ENCODE assay signal across 1 cellular context in genomic region chr2:69915050-69915945, GRCh38.
TF ChIP-seq lines count a peak whose summit lies in the region.

MXD1 (plus strand) TSS chr2:69915109; CDS start chr2:69915331, 222 bp downstream.

TF ChIP-seq in K562, 482 proteins besides CTCF, POLR2A, EP300 and RAD21 (continued from another document and continues in another):
- TF ChIP-seq ZBTB33 (CRISPR knock-in tag; IDR thresholded peaks at IDR 0.05) (0 out of 2 replicates have a peak, but pooled peaks have one; percentile 35), RFX1 (IDR thresholded peaks at IDR 0.05) (no peak), CHD1 (IDR thresholded peaks at IDR 0.05; ENCODE audit: low read length) (peak; percentile 42), PML (IDR thresholded peaks at IDR 0.05; ENCODE audit: low read length) (peak; percentile 63; the same call in 1 of the 2 replicates), ZFP36 (IDR thresholded peaks at IDR 0.05; ENCODE audit: low read depth, low read length, partially characterized antibody) (no peak), USF2 (CRISPR knock-in tag; IDR thresholded peaks at IDR 0.05) (no peak), RB1 (IDR thresholded peaks at IDR 0.05; ENCODE audit: low read depth) (peak; percentile 84), NFIC (IDR thresholded peaks at IDR 0.05) (peak; percentile 31), PHF8 (IDR thresholded peaks at IDR 0.05; ENCODE audit: borderline replicate concordance, low read length) (peak; percentile 52; the same call in 1 of the 2 replicates), SAP30 (IDR thresholded peaks at IDR 0.05; ENCODE audit: borderline replicate concordance, insufficient read depth, low read depth, low read length, poor library complexity, severe bottlenecking) (peak; percentile 87), AFF1 (IDR thresholded peaks at IDR 0.05; ENCODE audit: low read depth in 1 of 2, partially characterized antibody in 2 of 2) (no peak), NELFE (IDR thresholded peaks at IDR 0.05; ENCODE audit: insufficient read depth, insufficient read length) (peak; percentile 43), FUS (optimal IDR thresholded peaks at IDR 0.05; ENCODE audit: low read depth, low read length) (peak; percentile 57), ZNF511 (CRISPR knock-in tag; IDR thresholded peaks at IDR 0.05) (peak; percentile 89; the same call in 1 of the 2 replicates), TAF9B (IDR thresholded peaks at IDR 0.05; ENCODE audit: partially characterized antibody) (peak; percentile 74), HMG20A (CRISPR knock-in tag; conservative IDR thresholded peaks at IDR 0.05) (no peak), MTA3 (IDR thresholded peaks at IDR 0.05; ENCODE audit: borderline replicate concordance) (peak; percentile 46; the same call in 1 of the 2 replicates), ZMIZ1 (IDR thresholded peaks at IDR 0.05; ENCODE audit: low read depth in 2 of 2, low read length in 2 of 2) (peak in 1 of 2 experiments; percentile 72; a peak in 2 of 4 replicates), ZNF263 (CRISPR knock-in tag; IDR thresholded peaks at IDR 0.05; ENCODE audit: borderline replicate concordance) (0 out of 2 replicates have a peak, but pooled peaks have one; percentile 51), MAZ (CRISPR knock-in tag; conservative IDR thresholded peaks at IDR 0.05 in 1 of 2, IDR thresholded peaks at IDR 0.05 in 1 of 2) (peak; percentile 12 to 73; a peak in 3 of 4 replicates), HNRNPL (IDR thresholded peaks at IDR 0.05; ENCODE audit: low read depth, low read length) (0 out of 2 replicates have a peak, but pooled peaks have one; percentile 27), FOXJ2 (tag; IDR thresholded peaks at IDR 0.05) (no peak), TAF7 (tag; IDR thresholded peaks at IDR 0.05) (peak; percentile 57; the same call in 1 of the 2 replicates), MAFF (IDR thresholded peaks at IDR 0.05; ENCODE audit: low read length) (no peak), RBM22 (IDR thresholded peaks at IDR 0.05; ENCODE audit: low read depth, low read length, poor library complexity, severe bottlenecking) (peak; percentile 95), ZBTB5 (IDR thresholded peaks at IDR 0.05) (peak; percentile 79), ZNF354B (CRISPR knock-in tag; IDR thresholded peaks at IDR 0.05) (no peak), PRPF4 (IDR thresholded peaks at IDR 0.05; ENCODE audit: insufficient read depth, low read depth, low read length, poor library complexity, severe bottlenecking) (peak; percentile 90), SIN3B (IDR thresholded peaks at IDR 0.05; ENCODE audit: low read depth) (peak; percentile 72), HINFP (tag; conservative IDR thresholded peaks at IDR 0.05; ENCODE audit: low read depth) (peak; percentile 80), STAT5A (IDR thresholded peaks at IDR 0.05; ENCODE audit: borderline replicate concordance, low read length) (no peak), GTF2F1 (IDR thresholded peaks at IDR 0.05; ENCODE audit: low read depth, low read length) (no peak), ZKSCAN1 (IDR thresholded peaks at IDR 0.05; ENCODE audit: low read depth, low read length) (no peak), GATAD2B (IDR thresholded peaks at IDR 0.05; ENCODE audit: borderline replicate concordance) (no peak), FOXA1 (IDR thresholded peaks at IDR 0.05; ENCODE audit: borderline replicate concordance) (no peak), BRD4 (IDR thresholded peaks at IDR 0.05) (no peak; the same call in 1 of the 2 replicates), PHTF2 (CRISPR knock-in tag; IDR thresholded peaks at IDR 0.05) (0 out of 2 replicates have a peak, but pooled peaks have one; percentile 31), PCBP2 (IDR thresholded peaks at IDR 0.05; ENCODE audit: low read depth, low read length, poor library complexity, severe bottlenecking) (no peak), FOSL1 (tag; conservative IDR thresholded peaks at IDR 0.05) (no peak), NCOA2 (IDR thresholded peaks at IDR 0.05; ENCODE audit: partially characterized antibody in 2 of 2) (no peak), ZFX (CRISPR knock-in tag; IDR thresholded peaks at IDR 0.05) (peak; percentile 31; the same call in 1 of the 2 replicates), DMBX1 (CRISPR knock-in tag; IDR thresholded peaks at IDR 0.05; ENCODE audit: borderline replicate concordance) (no peak), MYBL2 (IDR thresholded peaks at IDR 0.05; ENCODE audit: low read depth) (no peak), MYBL2 (CRISPR knock-in tag; IDR thresholded peaks at IDR 0.05; ENCODE audit: borderline replicate concordance) (no peak), ZNF780A (CRISPR knock-in tag; IDR thresholded peaks at IDR 0.05) (no peak), OTX1 (CRISPR knock-in tag; IDR thresholded peaks at IDR 0.05) (no peak), FOXK2 (conservative IDR thresholded peaks at IDR 0.05 in 1 of 2, IDR thresholded peaks at IDR 0.05 in 1 of 2; ENCODE audit: low read depth in 2 of 2) (0 out of 4 replicates have a peak, but pooled peaks of 1 of the 2 experiments have one; percentile 53), CC2D1A (IDR thresholded peaks at IDR 0.05) (peak; percentile 60; the same call in 1 of the 2 replicates), CTCFL (IDR thresholded peaks at IDR 0.05; ENCODE audit: borderline replicate concordance, insufficient read depth, low read depth, low read length, poor library complexity, severe bottlenecking) (no peak), U2AF1 (optimal IDR thresholded peaks at IDR 0.05; ENCODE audit: low read depth, low read length) (peak; percentile 70)
